In genomic region chr10:63154546-63155387, GRCh38 we compare ENCODE assay signal across 1 cellular context.
TF ChIP-seq lines count a peak whose summit lies in the region.

No MANE protein-coding gene starts in this region.

TF ChIP-seq in K562, 482 proteins besides CTCF, POLR2A, EP300 and RAD21:
- TF ChIP-seq GATAD2A (IDR thresholded peaks at IDR 0.05) = no peak
- no peak for TF ChIP-seq CEBPG (CRISPR knock-in tag; IDR thresholded peaks at IDR 0.05)
- TF ChIP-seq CEBPG (tag; conservative IDR thresholded peaks at IDR 0.05 in 1 of 2, IDR thresholded peaks at IDR 0.05 in 1 of 2) = peak in 1 of 2 experiments; percentile 12; a peak in 1 of 4 replicates
TF ChIP-seq in K562: peak in this region for 1.
